In the genomic region with DNA sequence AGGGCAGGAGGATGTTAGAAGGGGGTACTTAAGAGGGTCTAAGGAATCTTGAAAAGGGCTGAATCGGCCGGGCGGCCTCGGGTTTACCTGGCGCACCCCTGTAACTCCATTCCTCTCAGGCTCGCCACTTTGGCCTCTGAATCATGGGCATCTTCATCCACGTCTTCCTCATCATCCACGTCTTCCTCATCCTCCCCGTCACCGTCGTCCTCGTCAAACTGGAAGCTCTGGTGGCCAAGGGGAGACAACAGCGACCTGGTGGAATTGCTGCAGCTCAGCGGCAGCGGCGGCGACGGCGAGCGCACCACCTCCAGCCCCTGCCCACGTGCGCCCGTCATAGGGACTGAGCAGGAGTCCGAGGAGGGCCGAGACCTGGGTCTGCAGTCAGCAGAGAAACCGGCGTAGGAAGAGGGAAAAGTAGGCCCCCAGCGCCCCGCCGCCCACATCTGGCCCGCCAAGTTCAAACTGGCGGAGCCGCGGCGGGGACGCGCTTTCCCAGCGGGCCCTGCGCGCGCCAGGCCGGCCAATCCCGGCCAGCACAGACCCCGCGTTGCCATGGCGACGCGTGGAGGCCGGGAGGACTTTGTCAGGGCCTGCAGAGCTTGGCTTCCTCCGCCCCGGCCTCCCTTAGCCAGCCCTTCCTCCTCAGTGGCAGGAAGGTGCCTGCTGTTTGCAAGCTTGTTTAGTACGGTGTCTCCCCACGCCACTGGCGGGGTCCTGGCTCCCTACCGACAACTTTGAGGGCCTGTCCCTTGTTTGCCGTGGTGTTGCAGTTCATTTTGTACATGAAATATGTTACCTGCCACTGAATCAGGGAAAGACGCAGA, we compare ENCODE assay signal across 8 cellular contexts. TPM values are rescaled to one million over a fixed set of nuclear protein-coding genes. Genes with fewer than 3 reads are reported as not detected.
A peak's percentile ranks its signal among the peaks of the same experiment; 100 is the strongest.
DNase-seq lines count a peak whose midpoint lies in the region; ATAC-seq and TF ChIP-seq lines count a peak whose summit lies in the region.

A gene with protein sequence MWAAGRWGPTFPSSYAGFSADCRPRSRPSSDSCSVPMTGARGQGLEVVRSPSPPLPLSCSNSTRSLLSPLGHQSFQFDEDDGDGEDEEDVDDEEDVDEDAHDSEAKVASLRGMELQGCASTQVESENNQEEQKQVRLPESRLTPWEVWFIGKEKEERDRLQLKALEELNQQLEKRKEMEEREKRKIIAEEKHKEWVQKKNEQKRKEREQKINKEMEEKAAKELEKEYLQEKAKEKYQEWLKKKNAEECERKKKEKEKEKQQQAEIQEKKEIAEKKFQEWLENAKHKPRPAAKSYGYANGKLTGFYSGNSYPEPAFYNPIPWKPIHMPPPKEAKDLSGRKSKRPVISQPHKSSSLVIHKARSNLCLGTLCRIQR (minus strand): TSS at position 467 of the 827 bp plus-strand sequence. CDS start 21 bp downstream, at position 446.

- peaks cover 13% of the 10 kb centered on the region; the same call in 1 of the 2 replicates for H3K79me2 ChIP-seq in OCI-LY7 (ENCODE audit: insufficient read depth, low read depth, low read length)

- peaks cover 22% of the 10 kb centered on the region for H3K36me3 ChIP-seq in OCI-LY7 (ENCODE audit: insufficient read depth, low read length)

- BruUV-seq in OCI-LY7 (replicated peaks; lab: Mats Ljungman, UMichigan): TSS peak; percentile 80

- H3K27ac ChIP-seq in OCI-LY7 (ENCODE audit: low read depth, low read length, poor library complexity, severe bottlenecking): peak within 1 kb of the TSS; percentile 50

- peak; percentile 98 for ATAC-seq in GM21529 (IDR thresholded peaks at IDR 0.05; ENCODE audit: unreplicated experiment)

- H3K9me3 ChIP-seq in OCI-LY7 (ENCODE audit: low read length) (no peaks in the 10 kb centered on the region), mononuclear cell (ENCODE audit: low read depth, low read length) (no peaks in the 10 kb centered on the region)

- CTCF ChIA-PET in OCI-LY7 (lab: Charles Lee; ENCODE audit: unreplicated experiment): no interaction called here

- H2AFZ ChIP-seq in OCI-LY7 (ENCODE audit: low read length): peak within 1 kb of the TSS; percentile 99

- H3K4me1 ChIP-seq in OCI-LY7 (ENCODE audit: insufficient read depth, low read length, poor library complexity, severe bottlenecking): peaks cover 21% of the 10 kb centered on the region
- H3K4me1 ChIP-seq in mononuclear cell (ENCODE audit: insufficient read depth, low read length): peaks cover 14% of the 10 kb centered on the region

- no peak for TF ChIP-seq CTCF in OCI-LY7 (conservative IDR thresholded peaks at IDR 0.05; ENCODE audit: low read length)

- intact Hi-C loops in OCI-LY7 (cut with micrococcal nuclease; ENCODE audit: unreplicated experiment): loop anchor here (2.0 to 10.0 kb wide), 2 partner anchors 144 to 158 kb away; a partner anchor contains a TSS

- H3K27me3 ChIP-seq in mononuclear cell (ENCODE audit: insufficient read depth, low read length): no peaks in the 10 kb centered on the region

- H4K20me1 ChIP-seq in OCI-LY7 (ENCODE audit: insufficient read depth, low read length): no peaks in the 10 kb centered on the region

- peak; percentile 43 for DNase-seq in DMS114 treated with DMSO at 0.1 percent for 48 hours (lab: John Stamatoyannopoulos, UW; ENCODE audit: unreplicated experiment)
- DNase-seq in HuH-7.5 (ENCODE audit: low spot score): peak; percentile 87
- peak; percentile 97 for DNase-seq in OCI-LY7 (ENCODE audit: low spot score)
- peak; percentile 80 for DNase-seq in activated T-cell treated with anti-CD3 and anti-CD28 coated beads for 1 hour (ENCODE audit: low read depth)
- DNase-seq in epidermal melanocyte (ENCODE audit: insufficient read length, low spot score): peak; percentile 93
- DNase-seq in stimulated activated CD8-positive, alpha-beta memory T cell treated with anti-CD3 and anti-CD28 coated beads, Interleukin-2, amount 100 ng/mL, for 1 hour (ENCODE audit: low read depth in 2 of 2): peak; percentile 67 to 79

- H3K9me2 ChIP-seq in OCI-LY7 (ENCODE audit: insufficient read depth, low read length): no peaks in the 10 kb centered on the region

- H3K4me3 ChIP-seq in OCI-LY7 (ENCODE audit: low read depth, low read length, poor library complexity, severe bottlenecking) (peak within 1 kb of the TSS; percentile 80), mononuclear cell (ENCODE audit: low read length) (peak within 1 kb of the TSS; percentile 61)

- POLR2A ChIA-PET in OCI-LY7 (lab: Charles Lee): interaction anchor here (0.9 to 1.4 kb wide), 3 partner anchors 10 to 133 kb away, joined by 3 to 5 read pairs (median 3); no protein-coding TSS in a partner anchor

- H3K4me2 ChIP-seq in OCI-LY7 (ENCODE audit: low read length): peak within 1 kb of the TSS; percentile 98

RNA-seq across cellular contexts. Expression of the gene that starts here (rescaled TPM):
- total RNA-seq in OCI-LY7 (2014; rRNA removed; shearing (Covaris generic)): 20.8 and 21.9 TPM in 2 replicates
- total RNA-seq in OCI-LY7 (2022) (38.5 and 49.0 TPM in 2 replicates), mononuclear cell (1.4 TPM)

Comparison
In these comparisons a context has a peak if more than half of its experiments do, and no peak if none do; other contexts are left out.
1. Peak in every context shown above with its lines: DNase-seq, ATAC-seq, H3K4me3 ChIP-seq and H3K27ac ChIP-seq.
2. DNase-seq: peak in every context shown above with its lines; median percentile 97 in OCI-LY7; 93 in epidermal melanocyte; 87 in HuH-7.5; 80 in activated T-cell treated with anti-CD3 and anti-CD28 coated beads for 1 hour; 73 in stimulated activated CD8-positive, alpha-beta memory T cell treated with anti-CD3 and anti-CD28 coated beads, Interleukin-2, amount 100 ng/mL, for 1 hour; 43 in DMS114 treated with DMSO at 0.1 percent for 48 hours.